Comparison of ENCODE assay signal across 1 cellular context in genomic region chr17:38751144-38751802, GRCh38.
TF ChIP-seq lines count a peak whose summit lies in the region.

No MANE protein-coding gene starts in this region.

TF ChIP-seq in H1, 55 proteins besides CTCF, POLR2A, EP300 and RAD21:
- no peak for TF ChIP-seq BCL11A (IDR thresholded peaks at IDR 0.05; ENCODE audit: low read depth in 2 of 2, low read length in 2 of 2)
- 0 out of 2 replicates have a peak, but pooled peaks have one; percentile 3 for TF ChIP-seq POU5F1 (IDR thresholded peaks at IDR 0.05; ENCODE audit: low read depth, low read length)
- no peak for TF ChIP-seq NANOG (IDR thresholded peaks at IDR 0.05; ENCODE audit: insufficient read depth, low read depth, low read length, poor library complexity, severe bottlenecking)
- no peak for TF ChIP-seq TCF12 (IDR thresholded peaks at IDR 0.05; ENCODE audit: low read depth, low read length)
- TF ChIP-seq EGR1 (IDR thresholded peaks at IDR 0.05; ENCODE audit: borderline replicate concordance, low read depth, low read length) = no peak
- no peak for TF ChIP-seq BRCA1 (IDR thresholded peaks at IDR 0.05; ENCODE audit: low read depth, low read length)
- TF ChIP-seq GABPA (IDR thresholded peaks at IDR 0.05; ENCODE audit: borderline replicate concordance, insufficient read depth, low read length) = no peak
- TF ChIP-seq SIN3A (conservative IDR thresholded peaks at IDR 0.05 in 1 of 2, IDR thresholded peaks at IDR 0.05 in 1 of 2; ENCODE audit: low read depth in 1 of 2, low read length in 2 of 2) = 0 out of 4 replicates have a peak, but pooled peaks of 1 of the 2 experiments have one; percentile 16
